Comparison of ENCODE assay signal across 9 cellular contexts in genomic region chr7:152859781-152860191, GRCh38.
DNase-seq lines count a peak whose midpoint lies in the region; ATAC-seq and TF ChIP-seq lines count a peak whose summit lies in the region.
"Had no signal": no experiment of that assay in that cellular context is flagged by ENCODE, and none has a peak within 500 bp of the region (broad histone marks: within the 10 kb centered on the region; RNA-seq: fewer than 3 reads in every experiment).

No MANE protein-coding gene starts in this region.

- in situ Hi-C loops in ACHN (cut with HindIII; ENCODE audit: low pct_ligation_motif_present, low pct_unique_long_range_greater_than_20kb, low sequenced_read_pairs), result no loop called here

- TF ChIP-seq CTCF in GM12872 (IDR thresholded peaks at IDR 0.05; ENCODE audit: insufficient read depth, low read depth, low read length) (peak; percentile 64), LNCAP (IDR thresholded peaks at IDR 0.05) (peak; percentile 44; the same call in 1 of the 2 replicates)

- DNase-seq in ACHN (peak; percentile 52), NCI-H1105 treated with DMSO at 0.1 percent for 48 hours (lab: John Stamatoyannopoulos, UW) (no peak), amygdala (lab: John Stamatoyannopoulos, UW) (no peak)
- DNase-seq: effector memory CD8-positive, alpha-beta T cell had no signal

- ATAC-seq in esophagus mucosa (peak; percentile 29), GM18909 (IDR thresholded peaks at IDR 0.05; ENCODE audit: poor library complexity, unreplicated experiment) (no peak), GM19023 (IDR thresholded peaks at IDR 0.05; ENCODE audit: unreplicated experiment) (no peak)
- ATAC-seq: effector memory CD8-positive, alpha-beta T cell had no signal
